Comparison of ENCODE assay signal across 17 cellular contexts in the genomic region with DNA sequence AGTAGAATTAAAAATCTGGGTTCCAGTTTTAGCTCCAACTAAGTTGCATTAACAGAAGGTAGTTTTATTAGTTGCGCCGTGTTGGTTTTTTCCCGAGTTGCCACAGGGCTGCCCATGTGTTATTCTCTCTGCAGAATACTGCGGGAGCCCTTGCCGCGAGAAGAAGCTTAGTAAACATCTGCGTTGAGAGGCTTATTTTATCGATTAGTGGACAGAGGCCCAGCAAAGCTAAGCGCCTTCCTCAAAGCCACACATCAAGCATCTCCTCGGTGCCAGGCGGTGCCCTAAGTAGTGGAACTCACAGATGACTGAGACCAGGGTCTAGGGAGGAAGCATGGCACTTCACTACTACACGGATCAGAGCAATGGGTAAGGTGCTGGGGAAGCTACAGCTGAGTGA.
"Had no signal": no experiment of that assay in that cellular context is flagged by ENCODE, and none has a peak within 500 bp of the region (broad histone marks: within the 10 kb centered on the region; RNA-seq: fewer than 3 reads in every experiment).

No MANE protein-coding gene starts in this region.

- H3K27ac Mint-ChIP-seq: T-helper 17 cell had no signal

- H3K27ac ChIP-seq: HL-60 had no signal

- H3K4me1 Mint-ChIP-seq: T-helper 17 cell had no signal

- H3K27me3 Mint-ChIP-seq: T-helper 17 cell had no signal

- H3K4me3 Mint-ChIP-seq: T-helper 17 cell had no signal

- FAIRE-seq: RCC 7860 had no signal

- DNase-seq: KBM-7, NCI-H1048, NCI-H1436 treated with DMSO at 0.1 percent for 48 hours, NCI-H1694, NCI-H187 treated with DMSO at 0.1 percent for 48 hours, NCI-H2029 treated with DMSO at 0.1 percent for 48 hours, NCI-H226, NCI-H446, NCI-H526 treated with DMSO at 0.1 percent for 48 hours, RPMI8226, SHP77, SK-N-SH, SW 1271, T-helper 1 cell, T-helper 17 cell had no signal

- H3K9me3 ChIP-seq: SK-N-SH had no signal
